ENCODE assay signal across 9 cellular contexts in genomic region chr1:17587693-17588047, GRCh38. TPM values are rescaled to one million over a fixed set of nuclear protein-coding genes. Genes with fewer than 3 reads are reported as not detected.
DNase-seq lines count a peak whose midpoint lies in the region; ATAC-seq and TF ChIP-seq lines count a peak whose summit lies in the region.
"Had no signal": no experiment of that assay in that cellular context is flagged by ENCODE, and none has a peak within 500 bp of the region (broad histone marks: within the 10 kb centered on the region; RNA-seq: fewer than 3 reads in every experiment).

No MANE protein-coding gene starts in this region.

- no peaks in the 10 kb centered on the region for H4K20me1 ChIP-seq in mammary epithelial cell (ENCODE audit: insufficient read depth, low read length)

- H3K27me3 ChIP-seq in mammary epithelial cell (ENCODE audit: insufficient read depth, low read length) (no peaks in the 10 kb centered on the region), thoracic aorta (replicated peaks; ENCODE audit: insufficient read depth) (no peaks in the 10 kb centered on the region)

- H3K27me3 Mint-ChIP-seq in activated naive CD8-positive, alpha-beta T cell treated with anti-CD3 and anti-CD28 coated beads for 36 hours = no peaks in the 10 kb centered on the region
- H3K27me3 Mint-ChIP-seq: activated naive CD8-positive, alpha-beta T cell had no signal

- no peak overlapping the region for H3K4me2 ChIP-seq in mammary epithelial cell (ENCODE audit: insufficient read depth, low read depth, low read length)

- H3K36me3 ChIP-seq in mammary epithelial cell (ENCODE audit: insufficient read depth, low read length) = no peaks in the 10 kb centered on the region
- peaks cover 12% of the 10 kb centered on the region for H3K36me3 ChIP-seq in thoracic aorta

- H3K9me3 Mint-ChIP-seq in activated naive CD8-positive, alpha-beta T cell treated with anti-CD3 and anti-CD28 coated beads for 36 hours = no peaks in the 10 kb centered on the region

- no peak overlapping the region for H3K4me3 ChIP-seq in mammary epithelial cell (replicated peaks in 1 of 3; ENCODE audit: insufficient read depth in 1 of 3, low read depth in 2 of 3, low read length in 3 of 3)
- H3K4me3 ChIP-seq in thoracic aorta = no peak overlapping the region

- no peak overlapping the region for H3K27ac Mint-ChIP-seq in activated naive CD8-positive, alpha-beta T cell treated with anti-CD3 and anti-CD28 coated beads for 36 hours
- H3K27ac Mint-ChIP-seq: activated naive CD8-positive, alpha-beta T cell had no signal

- peaks cover 30% of the 10 kb centered on the region for H3K4me1 ChIP-seq in mammary epithelial cell (ENCODE audit: insufficient read depth, low read length)
- peaks cover 68 to 92% of the 10 kb centered on the region in 2 donors for H3K4me1 ChIP-seq in thoracic aorta (ENCODE audit: control insufficient read depth in 1 of 2, low read depth in 2 of 2)

- DNase-seq in HS-27A (ENCODE audit: low read depth) (peak; percentile 73), mammary epithelial cell (peak; percentile 24), kidney tubule cell (ENCODE audit: low spot score) (peak; percentile 70), thoracic aorta (ENCODE audit: low spot score) (no peak), NCI-H2171 (lab: John Stamatoyannopoulos, UW) (no peak)
- no peak for DNase-seq in activated naive CD8-positive, alpha-beta T cell treated with anti-CD3 and anti-CD28 coated beads for 36 hours
- DNase-seq in activated CD8-positive, alpha-beta memory T cell treated with anti-CD3 and anti-CD28 coated beads for 24 hours = no peak

- TF ChIP-seq CTCF in mammary epithelial cell (conservative IDR thresholded peaks at IDR 0.05 in 1 of 2, IDR thresholded peaks at IDR 0.05 in 1 of 2; ENCODE audit: extremely low read depth in 1 of 2, insufficient read depth in 1 of 2, low read depth in 1 of 2, low read length in 2 of 2) = no peak
- TF ChIP-seq CTCF in thoracic aorta (IDR thresholded peaks at IDR 0.05) = no peak

- H3K4me1 Mint-ChIP-seq in activated naive CD8-positive, alpha-beta T cell treated with anti-CD3 and anti-CD28 coated beads for 36 hours = no peaks in the 10 kb centered on the region

- no peak overlapping the region for H2AFZ ChIP-seq in mammary epithelial cell (ENCODE audit: low read depth, low read length)

- H3K27ac ChIP-seq in mammary epithelial cell (ENCODE audit: insufficient read depth, low read depth, low read length) = no peak overlapping the region
- H3K27ac ChIP-seq in thoracic aorta = peak overlapping the region; percentile 91 to 94

- dilution Hi-C loops in mammary epithelial cell (cut with HindIII; ENCODE audit: low sequenced_read_pairs) = no loop called here

- no peak overlapping the region for H3K4me3 Mint-ChIP-seq in activated naive CD8-positive, alpha-beta T cell treated with anti-CD3 and anti-CD28 coated beads for 36 hours
- H3K4me3 Mint-ChIP-seq: activated naive CD8-positive, alpha-beta T cell had no signal

- ATAC-seq in thoracic aorta (ENCODE audit: insufficient number of reproducible peaks, low FRiP score, low read depth) (no peak), HG03521 (IDR thresholded peaks at IDR 0.05; ENCODE audit: unreplicated experiment) (no peak)

- BruUV-seq in mammary epithelial cell (replicated peaks; lab: Mats Ljungman, UMichigan) = no TSS peak

- CTCF ChIA-PET in mammary epithelial cell (lab: Charles Lee; ENCODE audit: low non-redundant PET) = no interaction called here

- intact Hi-C loops in mammary epithelial cell (cut with micrococcal nuclease) = loop anchor here (5.0 kb wide), 1 partner anchor 65 kb away; no protein-coding TSS in a partner anchor

- in situ Hi-C loops in mammary epithelial cell (cut with MboI; ENCODE audit: low sequenced_read_pairs in 2 of 2) = no loop called here

- no peak overlapping the region for H3K9ac ChIP-seq in mammary epithelial cell (ENCODE audit: insufficient read depth, low read length)

- no peaks in the 10 kb centered on the region for H3K36me3 Mint-ChIP-seq in activated naive CD8-positive, alpha-beta T cell treated with anti-CD3 and anti-CD28 coated beads for 36 hours
- H3K36me3 Mint-ChIP-seq: activated naive CD8-positive, alpha-beta T cell had no signal

- 65% methylated on average over 2 of the region's 3 CpGs for WGBS in mammary epithelial cell (ENCODE audit: low coverage, missing lambda C conversion rate)

- H3K9me3 ChIP-seq in mammary epithelial cell (replicated peaks; ENCODE audit: insufficient read depth, low read length) (no peaks in the 10 kb centered on the region), thoracic aorta (no peaks in the 10 kb centered on the region)

- no peaks in the 10 kb centered on the region for H3K79me2 ChIP-seq in mammary epithelial cell (ENCODE audit: insufficient read depth, low read length)

RNA-seq across cellular contexts. Expression of gene ARHGEF10L, which starts 48.2 kb away (rescaled TPM):
- 1 to 10 TPM; 3.4 to 5.3 TPM for total RNA-seq in mammary epithelial cell
- polyA plus RNA-seq in mammary epithelial cell = 1.0 TPM
- 0.41 TPM for polyA minus RNA-seq in mammary epithelial cell
- total RNA-seq in thoracic aorta = 100 to 1,000 TPM; 226 to 301 TPM
- total RNA-seq in activated naive CD8-positive, alpha-beta T cell treated with anti-CD3 and anti-CD28 coated beads for 36 hours = not detected

Comparison
In these comparisons a context has a peak if more than half of its experiments do, and no peak if none do; other contexts are left out.
1. DNase-seq: peak in HS-27A (single experiment), mammary epithelial cell (single experiment) and kidney tubule cell (single experiment); none in thoracic aorta (single experiment), activated naive CD8-positive, alpha-beta T cell treated with anti-CD3 and anti-CD28 coated beads for 36 hours (single experiment), NCI-H2171 (single experiment) and activated CD8-positive, alpha-beta memory T cell treated with anti-CD3 and anti-CD28 coated beads for 24 hours (single experiment).
2. RNA of gene ARHGEF10L, which starts 48.2 kb away (total RNA-seq): 226 to 301 TPM in thoracic aorta; 3.4 to 5.3 TPM in mammary epithelial cell and not detected in activated naive CD8-positive, alpha-beta T cell treated with anti-CD3 and anti-CD28 coated beads for 36 hours; every median in the first group is over 10 times any median in the second.